Comparison of ENCODE assay signal across 13 cellular contexts in genomic region chr15:81163961-81164800, GRCh38. TPM values are rescaled to one million over a fixed set of nuclear protein-coding genes. Genes with fewer than 3 reads are reported as not detected.
DNase-seq lines count a peak whose midpoint lies in the region; ATAC-seq, FAIRE-seq and TF ChIP-seq lines count a peak whose summit lies in the region.
"Had no signal": no experiment of that assay in that cellular context is flagged by ENCODE, and none has a peak within 500 bp of the region (broad histone marks: within the 10 kb centered on the region; RNA-seq: fewer than 3 reads in every experiment).

No MANE protein-coding gene starts in this region.

- TF ChIP-seq CTCF in A549 (IDR thresholded peaks at IDR 0.05) = no peak
- TF ChIP-seq CTCF in foreskin keratinocyte (conservative IDR thresholded peaks at IDR 0.05) = no peak

- H3K4me3 ChIP-seq in A549 = no peak overlapping the region
- H3K4me3 ChIP-seq: gastrocnemius medialis had no signal

- H3K27ac ChIP-seq in A549 = no peak overlapping the region
- no peak overlapping the region for H3K27ac ChIP-seq in foreskin keratinocyte
- H3K27ac ChIP-seq: gastrocnemius medialis had no signal

- peaks cover 2% of the 10 kb centered on the region for H3K27me3 ChIP-seq in foreskin keratinocyte
- H3K27me3 ChIP-seq: gastrocnemius medialis had no signal

- 9% methylated on average over 3 of the region's 3 CpGs for WGBS in A549 (ENCODE audit: missing lambda C conversion rate)

- H3K4me1 ChIP-seq in A549 (no peaks in the 10 kb centered on the region), foreskin keratinocyte (no peaks in the 10 kb centered on the region)

- DNase-seq in A549 (ENCODE audit: low read depth in 1 of 2, low spot score in 1 of 2) (peak in 1 of 2 experiments; percentile 14), HCEC 1CT (peak; percentile 63), amniotic epithelial cell (ENCODE audit: low read depth) (peak; percentile 93), foreskin keratinocyte (peak; percentile 6 to 20), DMS79 treated with DMSO at 0.1 percent for 48 hours (lab: John Stamatoyannopoulos, UW) (no peak)
- no peak for DNase-seq in activated CD4-positive, alpha-beta T cell treated with anti-CD3 and anti-CD28 coated beads, Interleukin-2, amount 50 U/mL, for 48 hours
- no peak for DNase-seq in stimulated activated naive CD8-positive, alpha-beta T cell treated with anti-CD3 and anti-CD28 coated beads, Interleukin-15, Interleukin-2, amounts not matched to agents 100 U/mL and 50 U/mL, for 24 hours
- DNase-seq: activated CD4-positive, alpha-beta T cell treated with anti-CD3 and anti-CD28 coated beads, Interleukin-2, amount 50 U/mL, for 4 hours; amygdala; C1 segment of cervical spinal cord; gastrocnemius medialis; RPMI8226 had no signal

- no peak for TF ChIP-seq EP300 in A549 (IDR thresholded peaks at IDR 0.05)

- H3K4me2 ChIP-seq in A549 = no peak overlapping the region

- TF ChIP-seq POLR2A in A549 (IDR thresholded peaks at IDR 0.05; ENCODE audit: low read length) = no peak

- no peak for TF ChIP-seq RAD21 in A549 (conservative IDR thresholded peaks at IDR 0.05 in 1 of 2, IDR thresholded peaks at IDR 0.05 in 1 of 2)

- POLR2A ChIA-PET in A549 (lab: Yijun Ruan, JAX) = no interaction called here

- no peaks in the 10 kb centered on the region for H3K9me3 ChIP-seq in A549
- H3K9me3 ChIP-seq: gastrocnemius medialis had no signal

- no peak for FAIRE-seq in A549 (lab: Jason Lieb, UNC)

- CTCF ChIA-PET in A549 (lab: Yijun Ruan, JAX) = interaction anchor here (1.0 to 4.4 kb wide), 6 partner anchors 8 to 102 kb away, joined by 3 to 25 read pairs (median 6); no protein-coding TSS in a partner anchor

- ATAC-seq in A549 (peak; percentile 71 to 82), foreskin keratinocyte (no peak), HG03571 (IDR thresholded peaks at IDR 0.05; ENCODE audit: unreplicated experiment) (no peak)
- ATAC-seq in stimulated activated naive CD8-positive, alpha-beta T cell treated with anti-CD3 and anti-CD28 coated beads, Interleukin-15, Interleukin-2, amounts not matched to agents 100 U/mL and 50 U/mL, for 24 hours = no peak
- ATAC-seq: gastrocnemius medialis had no signal

TF ChIP-seq in A549, 52 proteins besides CTCF, POLR2A, EP300 and RAD21:
- TF ChIP-seq NFE2L2 (conservative IDR thresholded peaks at IDR 0.05; ENCODE audit: low read length) (peak; percentile 87), MAFK (IDR thresholded peaks at IDR 0.05; ENCODE audit: partially characterized antibody) (no peak), HOXA7 (CRISPR knock-in tag; IDR thresholded peaks at IDR 0.05) (no peak), KDM5A (IDR thresholded peaks at IDR 0.05) (no peak)
TF ChIP-seq in A549: peak in this region for 1.

RNA-seq across cellular contexts. Expression of gene CFAP161, which starts 30.1 kb away (rescaled TPM):
- polyA plus RNA-seq in A549 (2011; rRNA removed) (not detected in 2 replicates), A549 (2017; fragmentation: RNase III; extraction: RNeasy Plus Mini Kit Qiagen cat#74134 plus additional on column Dnase treatment) (not detected in 3 replicates), foreskin keratinocyte (not detected in 2 replicates)
- polyA plus RNA-seq in A549 (2012; cell fraction: cytosol; rRNA removed) = not detected in 2 replicates
- not detected in 2 replicates for polyA plus RNA-seq in A549 (2012; cell fraction: nucleus; rRNA removed)
- not detected in 2 replicates for polyA minus RNA-seq in A549 (2011; rRNA and poly(A)+ RNA removed)
- not detected in 2 replicates for total RNA-seq in foreskin keratinocyte
- total RNA-seq: gastrocnemius medialis had no signal

RNA-seq across cellular contexts. Expression of gene IL16, which starts 32.5 kb away (rescaled TPM):
- not detected in 2 replicates for polyA plus RNA-seq in A549 (2011; rRNA removed)
- polyA plus RNA-seq in A549 (2012; cell fraction: cytosol; rRNA removed) = not detected in 2 replicates
- not detected in 2 replicates for polyA plus RNA-seq in A549 (2012; cell fraction: nucleus; rRNA removed)
- polyA plus RNA-seq in A549 (2017; fragmentation: RNase III; extraction: RNeasy Plus Mini Kit Qiagen cat#74134 plus additional on column Dnase treatment) = 0.05 to 0.09 TPM in 2 of 3 replicates, not detected in the other
- not detected in 2 replicates for polyA minus RNA-seq in A549 (2011; rRNA and poly(A)+ RNA removed)
- total RNA-seq in foreskin keratinocyte = 0.07 TPM in 1 of 2 replicates, not detected in the other
- not detected in 2 replicates for polyA plus RNA-seq in foreskin keratinocyte

Comparison
In these comparisons a context has a peak if more than half of its experiments do, and no peak if none do; other contexts are left out.
1. ATAC-seq: peak in A549 (2 of 2); none in foreskin keratinocyte (single experiment), stimulated activated naive CD8-positive, alpha-beta T cell treated with anti-CD3 and anti-CD28 coated beads, Interleukin-15, Interleukin-2, amounts not matched to agents 100 U/mL and 50 U/mL, for 24 hours (single experiment) and HG03571 (single experiment).
2. DNase-seq: peak in HCEC 1CT (single experiment), amniotic epithelial cell (single experiment) and foreskin keratinocyte (2 of 2); none in activated CD4-positive, alpha-beta T cell treated with anti-CD3 and anti-CD28 coated beads, Interleukin-2, amount 50 U/mL, for 48 hours (0 of 2), DMS79 treated with DMSO at 0.1 percent for 48 hours (single experiment) and stimulated activated naive CD8-positive, alpha-beta T cell treated with anti-CD3 and anti-CD28 coated beads, Interleukin-15, Interleukin-2, amounts not matched to agents 100 U/mL and 50 U/mL, for 24 hours (single experiment).